In the genomic region with DNA sequence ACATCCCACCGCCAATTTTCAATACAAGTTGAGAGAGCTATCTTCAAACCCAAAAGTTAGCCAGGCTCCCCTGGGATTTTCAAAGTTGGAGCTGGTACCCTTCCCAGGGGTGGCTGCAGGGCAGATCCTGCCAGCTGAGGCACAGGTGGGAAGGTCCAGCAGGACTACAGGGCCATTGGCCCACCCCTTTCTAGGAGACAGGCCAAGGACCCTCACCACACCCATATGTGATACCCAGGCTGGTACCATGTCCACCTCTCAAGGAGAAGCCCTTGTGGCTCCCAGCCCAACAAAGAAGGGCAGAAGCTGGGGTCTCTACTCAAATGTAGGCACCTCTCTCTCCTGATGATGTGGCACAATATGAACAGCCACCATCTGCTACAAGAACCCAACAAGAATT, we compare ENCODE assay signal across 20 cellular contexts. TPM values are rescaled to one million over a fixed set of nuclear protein-coding genes. Genes with fewer than 3 reads are reported as not detected.
DNase-seq lines count a peak whose midpoint lies in the region; ATAC-seq and TF ChIP-seq lines count a peak whose summit lies in the region.
"Had no signal": no experiment of that assay in that cellular context is flagged by ENCODE, and none has a peak within 500 bp of the region (broad histone marks: within the 10 kb centered on the region; RNA-seq: fewer than 3 reads in every experiment).

No MANE protein-coding gene starts in this region.

- H3K27me3 ChIP-seq in neural progenitor cell: no peaks in the 10 kb centered on the region
- H3K27me3 ChIP-seq in spleen (replicated peaks in 1 of 7): no peaks in the 10 kb centered on the region
- H3K27me3 ChIP-seq in aorta (ENCODE audit: control insufficient read depth in 1 of 2, insufficient read depth in 2 of 2, low read length in 1 of 2): no peaks in the 10 kb centered on the region
- H3K27me3 ChIP-seq: BLaER1 treated with 17β-estradiol and CSF1 and Interleukin-3, amounts not matched to agents 10 nM and 100 nM had no signal

- no peaks in the 10 kb centered on the region for H3K9me3 Mint-ChIP-seq in natural killer cell treated with Interleukin-12 subunit alpha and Interleukin-12 subunit beta and Interleukin-15 and Interleukin-18, amount 100 ng/mL, for 72 hours
- H3K9me3 Mint-ChIP-seq in natural killer cell (no peaks in the 10 kb centered on the region), neural progenitor cell (no peaks in the 10 kb centered on the region), HFFc6 (no peaks in the 10 kb centered on the region)
- H3K9me3 Mint-ChIP-seq in stimulated activated memory B cell treated with anti-CD40 and anti-IgM and Interleukin-4, amounts not matched to agents 10 μg/mL and 1 μg/mL and 100 μg/mL, for 72 hours: no peaks in the 10 kb centered on the region
- H3K9me3 Mint-ChIP-seq: CD4-positive, alpha-beta T cell; CD8-positive, alpha-beta T cell had no signal

- no peak for TF ChIP-seq POLR2A in spleen (IDR thresholded peaks at IDR 0.05)

- no peaks in the 10 kb centered on the region for H3K9me3 ChIP-seq in neural progenitor cell (ENCODE audit: low read depth)
- H3K9me3 ChIP-seq in spleen: no peaks in the 10 kb centered on the region
- no peaks in the 10 kb centered on the region for H3K9me3 ChIP-seq in aorta (ENCODE audit: control insufficient read depth, low read length)
- H3K9me3 ChIP-seq: A549; BLaER1 treated with 17β-estradiol and CSF1 and Interleukin-3, amounts not matched to agents 10 nM and 100 nM; Caco-2 had no signal

- no peak overlapping the region for H2AFZ ChIP-seq in neural progenitor cell (replicated peaks)

- H3K36me3 ChIP-seq in neural progenitor cell (no peaks in the 10 kb centered on the region), spleen (peaks cover 0 to 66% (median 0%) of the 10 kb centered on the region in 6 donors), aorta (ENCODE audit: control insufficient read depth in 1 of 2, insufficient read depth in 2 of 2, low read length in 1 of 2) (no peaks in the 10 kb centered on the region)

- peaks cover 5% of the 10 kb centered on the region for H3F3A ChIP-seq in neural progenitor cell (ENCODE audit: low read depth)

- WGBS in spleen, 5 donors: 90 to 100% (median 96%) methylated on average over 1 of the region's 1 CpG
- 91 to 92% methylated on average over 1 of the region's 1 CpG for WGBS in aorta, 2 donors

- H4K20me1 ChIP-seq in neural progenitor cell (ENCODE audit: low read depth): peaks cover 8% of the 10 kb centered on the region

- ATAC-seq in natural killer cell treated with Interleukin-12 subunit alpha and Interleukin-12 subunit beta and Interleukin-15 and Interleukin-18, amount 100 ng/mL, for 72 hours: no peak
- ATAC-seq in natural killer cell (no peak), aorta (ENCODE audit: low FRiP score) (no peak)
- no peak for ATAC-seq in stimulated activated memory B cell treated with anti-CD40 and anti-IgM and Interleukin-4, amounts not matched to agents 10 μg/mL and 1 μg/mL and 100 μg/mL, for 72 hours
- ATAC-seq: A549; CD8-positive, alpha-beta T cell had no signal

- DNase-seq in natural killer cell treated with Interleukin-12 subunit alpha and Interleukin-12 subunit beta and Interleukin-15 and Interleukin-18, amount 100 ng/mL, for 72 hours (ENCODE audit: low spot score): peak; percentile 5
- DNase-seq in natural killer cell (no peak), neural progenitor cell (ENCODE audit: low spot score) (no peak), spleen (peak; percentile 30), aorta (peak; percentile 7 to 21), HFFc6 (no peak), cerebellum (ENCODE audit: low spot score) (no peak)
- DNase-seq: AML-193; Caco-2; Calu3; CD4-positive, alpha-beta T cell; CD8-positive, alpha-beta T cell; DMS79 treated with DMSO at 0.1 percent for 48 hours; GF-D8 had no signal

- H3K36me3 Mint-ChIP-seq in natural killer cell treated with Interleukin-12 subunit alpha and Interleukin-12 subunit beta and Interleukin-15 and Interleukin-18, amount 100 ng/mL, for 72 hours: no peaks in the 10 kb centered on the region
- H3K36me3 Mint-ChIP-seq in natural killer cell: no peaks in the 10 kb centered on the region
- H3K36me3 Mint-ChIP-seq in neural progenitor cell: peaks cover 8% of the 10 kb centered on the region
- 0 out of 2 replicates have a peak, but pooled peaks cover 6% of the 10 kb centered on the region for H3K36me3 Mint-ChIP-seq in HFFc6 (ENCODE audit: low read depth)
- H3K36me3 Mint-ChIP-seq in stimulated activated memory B cell treated with anti-CD40 and anti-IgM and Interleukin-4, amounts not matched to agents 10 μg/mL and 1 μg/mL and 100 μg/mL, for 72 hours: no peaks in the 10 kb centered on the region
- H3K36me3 Mint-ChIP-seq: CD8-positive, alpha-beta T cell had no signal

- no peak overlapping the region for H3K9ac ChIP-seq in neural progenitor cell

- H3K4me3 ChIP-seq in neural progenitor cell (no peak overlapping the region), spleen (no peak overlapping the region), aorta (ENCODE audit: low read length in 2 of 2) (no peak overlapping the region)
- H3K4me3 ChIP-seq: A549; BLaER1 treated with 17β-estradiol and CSF1 and Interleukin-3, amounts not matched to agents 10 nM and 100 nM had no signal

- intact Hi-C loops in natural killer cell (cut with micrococcal nuclease) (no loop called here), spleen (cut with DNase I; ENCODE audit: low total_unique reads) (no loop called here), aorta (cut with DNase I) (no loop called here)

- no peak for TF ChIP-seq CTCF in natural killer cell (IDR thresholded peaks at IDR 0.05)
- no peak for TF ChIP-seq CTCF in neural progenitor cell (IDR thresholded peaks at IDR 0.05)
- TF ChIP-seq CTCF in spleen (IDR thresholded peaks at IDR 0.05 in 8 of 11, conservative IDR thresholded peaks at IDR 0.05 in 3 of 11): no peak
- TF ChIP-seq CTCF in HFFc6 (IDR thresholded peaks at IDR 0.05): no peak

- no peak overlapping the region for H3K4me3 Mint-ChIP-seq in natural killer cell treated with Interleukin-12 subunit alpha and Interleukin-12 subunit beta and Interleukin-15 and Interleukin-18, amount 100 ng/mL, for 72 hours
- H3K4me3 Mint-ChIP-seq in natural killer cell (no peak overlapping the region), neural progenitor cell (peak overlapping the region; percentile 66), HFFc6 (no peak overlapping the region)
- H3K4me3 Mint-ChIP-seq in stimulated activated memory B cell treated with anti-CD40 and anti-IgM and Interleukin-4, amounts not matched to agents 10 μg/mL and 1 μg/mL and 100 μg/mL, for 72 hours: no peak overlapping the region
- H3K4me3 Mint-ChIP-seq: B cell; CD4-positive, alpha-beta T cell; CD8-positive, alpha-beta T cell had no signal

- no peak overlapping the region for H3K27ac Mint-ChIP-seq in natural killer cell treated with Interleukin-12 subunit alpha and Interleukin-12 subunit beta and Interleukin-15 and Interleukin-18, amount 100 ng/mL, for 72 hours
- H3K27ac Mint-ChIP-seq in natural killer cell (no peak overlapping the region), neural progenitor cell (no peak overlapping the region), HFFc6 (no peak overlapping the region)
- no peak overlapping the region for H3K27ac Mint-ChIP-seq in stimulated activated memory B cell treated with anti-CD40 and anti-IgM and Interleukin-4, amounts not matched to agents 10 μg/mL and 1 μg/mL and 100 μg/mL, for 72 hours
- H3K27ac Mint-ChIP-seq: B cell; CD4-positive, alpha-beta T cell; CD8-positive, alpha-beta T cell had no signal

- H3K79me2 ChIP-seq in neural progenitor cell (ENCODE audit: low read depth): peaks cover 2% of the 10 kb centered on the region

- H3K4me1 Mint-ChIP-seq in natural killer cell treated with Interleukin-12 subunit alpha and Interleukin-12 subunit beta and Interleukin-15 and Interleukin-18, amount 100 ng/mL, for 72 hours (ENCODE audit: low read depth in 2 of 2): peaks cover 9 to 14% of the 10 kb centered on the region in 2 donors
- peaks cover 6 to 7% of the 10 kb centered on the region in 2 donors for H3K4me1 Mint-ChIP-seq in natural killer cell
- H3K4me1 Mint-ChIP-seq in neural progenitor cell: peaks cover 7% of the 10 kb centered on the region
- no peaks in the 10 kb centered on the region for H3K4me1 Mint-ChIP-seq in HFFc6 (ENCODE audit: low read depth)
- peaks cover 8% of the 10 kb centered on the region for H3K4me1 Mint-ChIP-seq in stimulated activated memory B cell treated with anti-CD40 and anti-IgM and Interleukin-4, amounts not matched to agents 10 μg/mL and 1 μg/mL and 100 μg/mL, for 72 hours

- no peak overlapping the region for H3K27ac ChIP-seq in neural progenitor cell
- H3K27ac ChIP-seq in spleen: no peak overlapping the region
- no peak overlapping the region for H3K27ac ChIP-seq in aorta (ENCODE audit: low read depth in 1 of 2, low read length in 2 of 2)
- H3K27ac ChIP-seq: 22Rv1; A549; BLaER1 treated with 17β-estradiol and CSF1 and Interleukin-3, amounts not matched to agents 10 nM and 100 nM; C4-2B had no signal

- no peak overlapping the region for H3K4me2 ChIP-seq in neural progenitor cell
- H3K4me2 ChIP-seq: A549; BLaER1 treated with 17β-estradiol and CSF1 and Interleukin-3, amounts not matched to agents 10 nM and 100 nM had no signal

- peaks cover 3% of the 10 kb centered on the region for H3K4me1 ChIP-seq in neural progenitor cell
- peaks cover 0 to 11% (median 8%) of the 10 kb centered on the region in 6 donors for H3K4me1 ChIP-seq in spleen
- no peaks in the 10 kb centered on the region for H3K4me1 ChIP-seq in aorta (ENCODE audit: control insufficient read depth in 1 of 2, insufficient read depth in 2 of 2, low read length in 2 of 2)
- H3K4me1 ChIP-seq: A549, Caco-2 had no signal

- H3K27me3 Mint-ChIP-seq in natural killer cell treated with Interleukin-12 subunit alpha and Interleukin-12 subunit beta and Interleukin-15 and Interleukin-18, amount 100 ng/mL, for 72 hours: no peaks in the 10 kb centered on the region
- H3K27me3 Mint-ChIP-seq in natural killer cell (ENCODE audit: low read depth in 2 of 2) (no peaks in the 10 kb centered on the region), neural progenitor cell (ENCODE audit: insufficient read depth, low read depth) (no peaks in the 10 kb centered on the region), HFFc6 (ENCODE audit: insufficient read depth) (no peaks in the 10 kb centered on the region; the same call in 1 of the 2 replicates)
- H3K27me3 Mint-ChIP-seq in stimulated activated memory B cell treated with anti-CD40 and anti-IgM and Interleukin-4, amounts not matched to agents 10 μg/mL and 1 μg/mL and 100 μg/mL, for 72 hours: no peaks in the 10 kb centered on the region
- H3K27me3 Mint-ChIP-seq: B cell; CD4-positive, alpha-beta T cell had no signal

RNA-seq across cellular contexts. Expression of gene POC1A, which starts 8.0 kb away (rescaled TPM):
- total RNA-seq in natural killer cell treated with Interleukin-12 subunit alpha and Interleukin-12 subunit beta and Interleukin-15 and Interleukin-18, amount 100 ng/mL, for 72 hours: 10 to 100 TPM; 14.9 to 35.3 TPM
- 1 to 10 TPM; 1.3 to 2.6 (median 2.4) TPM for total RNA-seq in natural killer cell
- 10.3 and 18.7 TPM in 2 replicates for total RNA-seq in neural progenitor cell (ENCODE audit: low replicate concordance)
- 1 to 10 TPM; 1.6 to 4.4 (median 2.5) TPM for total RNA-seq in spleen
- 1 to 10 TPM; 2.4 to 3.2 (median 3.2) TPM for polyA plus RNA-seq in spleen
- total RNA-seq in aorta: 1 to 10 TPM in 1 of 2 donors, under 1 TPM in 1; 0.91 to 2.1 TPM
- polyA plus RNA-seq in aorta: 1 to 10 TPM in 1 of 2 donors, under 1 TPM in 1; 0.38 to 1.6 TPM
- 10 to 100 TPM; 11.0 to 21.3 (median 20.5) TPM for total RNA-seq in HFFc6 (2021; fragmentation: NEBNext Ultra II Directional; extraction: Animal tissue kit (Norgen Biotek cat#: 25700))
- total RNA-seq in cerebellum: 4.2 TPM

RNA-seq across cellular contexts. Expression of gene ALAS1, which starts 51.8 kb away (rescaled TPM):
- total RNA-seq in natural killer cell treated with Interleukin-12 subunit alpha and Interleukin-12 subunit beta and Interleukin-15 and Interleukin-18, amount 100 ng/mL, for 72 hours: 100 to 1,000 TPM in 1 of 2 donors, 10 to 100 TPM in 1; 93.6 to 121 TPM
- 10 to 100 TPM; 17.0 to 34.5 (median 33.4) TPM for total RNA-seq in natural killer cell
- total RNA-seq in neural progenitor cell (ENCODE audit: low replicate concordance): 35.0 and 54.9 TPM in 2 replicates
- total RNA-seq in spleen: 10 to 100 TPM; 25.3 to 40.8 (median 33.8) TPM
- polyA plus RNA-seq in spleen: 10 to 100 TPM; 13.0 to 25.3 (median 15.4) TPM
- 10 to 100 TPM; 30.2 to 34.5 TPM for total RNA-seq in aorta
- 10 to 100 TPM; 14.4 to 16.5 TPM for polyA plus RNA-seq in aorta
- 10 to 100 TPM; 31.5 to 39.1 (median 35.1) TPM for total RNA-seq in HFFc6 (2021; fragmentation: NEBNext Ultra II Directional; extraction: Animal tissue kit (Norgen Biotek cat#: 25700))
- total RNA-seq in cerebellum: 34.6 TPM

Comparison
In these comparisons a context has a peak if more than half of its experiments do, and no peak if none do; other contexts are left out.
1. DNase-seq: peak in natural killer cell treated with Interleukin-12 subunit alpha and Interleukin-12 subunit beta and Interleukin-15 and Interleukin-18, amount 100 ng/mL, for 72 hours (single experiment), spleen (single experiment) and aorta (2 of 2); none in natural killer cell (single experiment), neural progenitor cell (single experiment), HFFc6 (single experiment) and cerebellum (single experiment).